Comparison of ENCODE assay signal across 8 cellular contexts in genomic region chr17:62819511-62820221, GRCh38. TPM values are rescaled to one million over a fixed set of nuclear protein-coding genes. Genes with fewer than 3 reads are reported as not detected.
A peak's percentile ranks its signal among the peaks of the same experiment; 100 is the strongest.
DNase-seq lines count a peak whose midpoint lies in the region; ATAC-seq and TF ChIP-seq lines count a peak whose summit lies in the region.

No MANE protein-coding gene starts in this region.

- H3K23ac ChIP-seq in mesenchymal stem cell (ENCODE audit: low read length in 2 of 2) = no peak overlapping the region

- H3K18ac ChIP-seq in mesenchymal stem cell (ENCODE audit: low read depth in 1 of 2, low read length in 2 of 2) = peak overlapping the region in 1 of 2 experiments; percentile 58

- H2BK5ac ChIP-seq in mesenchymal stem cell (ENCODE audit: low read depth, low read length, poor library complexity, severe bottlenecking) = peak overlapping the region; percentile 74

- H3K27ac Mint-ChIP-seq in activated T-helper 1 cell treated with anti-CD3 and anti-CD28 coated beads, Interleukin-12 subunit alpha, Interleukin-12 subunit beta, Interleukin-2, Interleukin-4 antibody, amounts not matched to agents 30 ng/mL and 10 ng/mL and 1 ng/mL, durations not matched to agents 14 hours and 24 hours and 36 hours = no peak overlapping the region

- no peak overlapping the region for H2BK15ac ChIP-seq in mesenchymal stem cell (ENCODE audit: low read depth, poor library complexity, severe bottlenecking)

- H2BK120ac ChIP-seq in mesenchymal stem cell (ENCODE audit: low read depth, low read length) = peak overlapping the region; percentile 73

- no peak overlapping the region for H4K8ac ChIP-seq in mesenchymal stem cell (ENCODE audit: low read length)

- H3K36me3 Mint-ChIP-seq in activated T-helper 1 cell treated with anti-CD3 and anti-CD28 coated beads, Interleukin-12 subunit alpha, Interleukin-12 subunit beta, Interleukin-2, Interleukin-4 antibody, amounts not matched to agents 30 ng/mL and 10 ng/mL and 1 ng/mL, durations not matched to agents 14 hours and 24 hours and 36 hours (ENCODE audit: low read depth) = no peaks in the 10 kb centered on the region

- H3K9me3 Mint-ChIP-seq in activated T-helper 1 cell treated with anti-CD3 and anti-CD28 coated beads, Interleukin-12 subunit alpha, Interleukin-12 subunit beta, Interleukin-2, Interleukin-4 antibody, amounts not matched to agents 30 ng/mL and 10 ng/mL and 1 ng/mL, durations not matched to agents 14 hours and 24 hours and 36 hours = no peaks in the 10 kb centered on the region

- no peaks in the 10 kb centered on the region for H3K36me3 ChIP-seq in BLaER1 treated with 17β-estradiol and CSF1 and Interleukin-3, amounts not matched to agents 10 nM and 100 nM
- no peaks in the 10 kb centered on the region for H3K36me3 ChIP-seq in mesenchymal stem cell (ENCODE audit: control insufficient read depth in 1 of 2, insufficient read depth in 2 of 2, low read depth in 1 of 2, low read length in 2 of 2)

- peaks cover 5% of the 10 kb centered on the region for H3K27me3 Mint-ChIP-seq in activated T-helper 1 cell treated with anti-CD3 and anti-CD28 coated beads, Interleukin-12 subunit alpha, Interleukin-12 subunit beta, Interleukin-2, Interleukin-4 antibody, amounts not matched to agents 30 ng/mL and 10 ng/mL and 1 ng/mL, durations not matched to agents 14 hours and 24 hours and 36 hours (ENCODE audit: insufficient read depth)

- ATAC-seq in HG03095 (IDR thresholded peaks at IDR 0.05; ENCODE audit: unreplicated experiment) = no peak
- ATAC-seq in GM21381 (IDR thresholded peaks at IDR 0.05; ENCODE audit: unreplicated experiment) = no peak

- H3K9me3 ChIP-seq in BLaER1 treated with 17β-estradiol and CSF1 and Interleukin-3, amounts not matched to agents 10 nM and 100 nM (replicated peaks in 1 of 11) = 0 out of 22 replicates have a peak, but pooled peaks cover 0 to 3% (median 0%) of the 10 kb centered on the region in 11 experiments
- H3K9me3 ChIP-seq in mesenchymal stem cell (ENCODE audit: control insufficient read depth, low read length) = no peaks in the 10 kb centered on the region

- H3K14ac ChIP-seq in mesenchymal stem cell (ENCODE audit: low read length in 2 of 2) = no peak overlapping the region

- H4K91ac ChIP-seq in mesenchymal stem cell (ENCODE audit: low read length) = no peak overlapping the region

- no peaks in the 10 kb centered on the region for H3K4me1 Mint-ChIP-seq in activated T-helper 1 cell treated with anti-CD3 and anti-CD28 coated beads, Interleukin-12 subunit alpha, Interleukin-12 subunit beta, Interleukin-2, Interleukin-4 antibody, amounts not matched to agents 30 ng/mL and 10 ng/mL and 1 ng/mL, durations not matched to agents 14 hours and 24 hours and 36 hours (ENCODE audit: low read depth)

- H3K27me3 ChIP-seq in BLaER1 treated with 17β-estradiol and CSF1 and Interleukin-3, amounts not matched to agents 10 nM and 100 nM = no peaks in the 10 kb centered on the region
- H3K27me3 ChIP-seq in mesenchymal stem cell (ENCODE audit: control insufficient read depth in 1 of 2, insufficient read depth in 1 of 2, low read length in 2 of 2) = no peaks in the 10 kb centered on the region

- peak overlapping the region in 1 of 2 experiments; percentile 30 for H3K4ac ChIP-seq in mesenchymal stem cell (ENCODE audit: low read depth in 1 of 2, low read length in 2 of 2)

- WGBS in mesenchymal stem cell = 5% methylated on average over 12 of the region's 12 CpGs

- no peaks in the 10 kb centered on the region for H4K20me1 ChIP-seq in BLaER1 treated with 17β-estradiol and CSF1 and Interleukin-3, amounts not matched to agents 10 nM and 100 nM

- no peak overlapping the region for H2AFZ ChIP-seq in mesenchymal stem cell (ENCODE audit: low read depth, low read length)

- H2BK12ac ChIP-seq in mesenchymal stem cell (ENCODE audit: low read length in 2 of 2) = no peak overlapping the region

- peak overlapping the region; percentile 23 to 76 (median 57) for H3K4me2 ChIP-seq in BLaER1 treated with 17β-estradiol and CSF1 and Interleukin-3, amounts not matched to agents 10 nM and 100 nM
- H3K4me2 ChIP-seq in mesenchymal stem cell (ENCODE audit: low read length, poor library complexity, severe bottlenecking) = peak overlapping the region; percentile 38

- no peak for TF ChIP-seq POLR2A in NB4 (IDR thresholded peaks at IDR 0.05; ENCODE audit: extremely low read depth, insufficient read length)

- DNase-seq in NB4 (ENCODE audit: low read depth) (peak; percentile 38), dedifferentiated amniotic fluid mesenchymal stem cell (ENCODE audit: extremely low spot score) (peak; percentile 94), mesenchymal stem cell (peak; percentile 99)
- DNase-seq in activated T-helper 1 cell treated with anti-CD3 and anti-CD28 coated beads, Interleukin-12 subunit alpha, Interleukin-12 subunit beta, Interleukin-2, Interleukin-4 antibody, amounts not matched to agents 30 ng/mL and 10 ng/mL and 1 ng/mL, durations not matched to agents 14 hours and 24 hours and 36 hours (ENCODE audit: low spot score) = no peak
- DNase-seq in stimulated activated naive CD4-positive, alpha-beta T cell (lab: John Stamatoyannopoulos, UW) = no peak

- TF ChIP-seq CTCF in NB4 (IDR thresholded peaks at IDR 0.05; ENCODE audit: low read depth, low read length) = no peak

- H2AK5ac ChIP-seq in mesenchymal stem cell (ENCODE audit: low read length, severe bottlenecking) = peak overlapping the region; percentile 53

- H3K79me1 ChIP-seq in mesenchymal stem cell (replicated peaks; ENCODE audit: low read length, poor library complexity, severe bottlenecking) = no peaks in the 10 kb centered on the region

- H3K9ac ChIP-seq in BLaER1 treated with 17β-estradiol and CSF1 and Interleukin-3, amounts not matched to agents 10 nM and 100 nM = peak overlapping the region in 2 of 11 experiments; percentile 21 to 30; a peak in 2 of 22 replicates
- peak overlapping the region; percentile 84 for H3K9ac ChIP-seq in mesenchymal stem cell (ENCODE audit: low read length)

- peaks cover 15 to 39% (median 22%) of the 10 kb centered on the region in 10 experiments for H3K4me1 ChIP-seq in BLaER1 treated with 17β-estradiol and CSF1 and Interleukin-3, amounts not matched to agents 10 nM and 100 nM
- peaks cover 14% of the 10 kb centered on the region for H3K4me1 ChIP-seq in mesenchymal stem cell (ENCODE audit: control insufficient read depth, insufficient read depth, low read depth, low read length)

- peak overlapping the region in 4 of 11 experiments; percentile 4 to 27 (median 19); a peak in 3 of 22 replicates for H3K27ac ChIP-seq in BLaER1 treated with 17β-estradiol and CSF1 and Interleukin-3, amounts not matched to agents 10 nM and 100 nM
- peak overlapping the region; percentile 95 for H3K27ac ChIP-seq in mesenchymal stem cell (ENCODE audit: low read length, poor library complexity, severe bottlenecking)

- intact Hi-C loops in activated T-helper 1 cell treated with anti-CD3 and anti-CD28 coated beads, Interleukin-12 subunit alpha, Interleukin-12 subunit beta, Interleukin-2, Interleukin-4 antibody, amounts not matched to agents 30 ng/mL and 10 ng/mL and 1 ng/mL, durations not matched to agents 14 hours and 24 hours and 36 hours (cut with micrococcal nuclease) = no loop called here

- no peak overlapping the region for H3K4me3 ChIP-seq in BLaER1 treated with 17β-estradiol and CSF1 and Interleukin-3, amounts not matched to agents 10 nM and 100 nM
- no peak overlapping the region for H3K4me3 ChIP-seq in NB4 (ENCODE audit: low read depth, low read length)
- peak overlapping the region in 1 of 2 experiments; percentile 65 for H3K4me3 ChIP-seq in mesenchymal stem cell (ENCODE audit: insufficient read depth in 1 of 2, low read depth in 1 of 2, low read length in 2 of 2)

- no peak overlapping the region for H3K4me3 Mint-ChIP-seq in activated T-helper 1 cell treated with anti-CD3 and anti-CD28 coated beads, Interleukin-12 subunit alpha, Interleukin-12 subunit beta, Interleukin-2, Interleukin-4 antibody, amounts not matched to agents 30 ng/mL and 10 ng/mL and 1 ng/mL, durations not matched to agents 14 hours and 24 hours and 36 hours

RNA-seq across cellular contexts. Expression of gene MARCHF10, which starts 11.6 kb away (rescaled TPM):
- polyA plus RNA-seq in mesenchymal stem cell (2013, experiment 1 of 2) = 0.04 TPM
- polyA plus RNA-seq in mesenchymal stem cell (2013, experiment 2 of 2) = 0.21 TPM
- total RNA-seq in activated T-helper 1 cell treated with anti-CD3 and anti-CD28 coated beads, Interleukin-12 subunit alpha, Interleukin-12 subunit beta, Interleukin-2, Interleukin-4 antibody, amounts not matched to agents 30 ng/mL and 10 ng/mL and 1 ng/mL, durations not matched to agents 14 hours and 24 hours and 36 hours = not detected in 2 replicates

Comparison
In these comparisons a context has a peak if more than half of its experiments do, and no peak if none do; other contexts are left out.
1. DNase-seq: peak in NB4 (single experiment), dedifferentiated amniotic fluid mesenchymal stem cell (single experiment) and mesenchymal stem cell (single experiment); none in activated T-helper 1 cell treated with anti-CD3 and anti-CD28 coated beads, Interleukin-12 subunit alpha, Interleukin-12 subunit beta, Interleukin-2, Interleukin-4 antibody, amounts not matched to agents 30 ng/mL and 10 ng/mL and 1 ng/mL, durations not matched to agents 14 hours and 24 hours and 36 hours (single experiment) and stimulated activated naive CD4-positive, alpha-beta T cell (0 of 6).